8 cellular contexts compared by ENCODE assay signal in the genomic region with DNA sequence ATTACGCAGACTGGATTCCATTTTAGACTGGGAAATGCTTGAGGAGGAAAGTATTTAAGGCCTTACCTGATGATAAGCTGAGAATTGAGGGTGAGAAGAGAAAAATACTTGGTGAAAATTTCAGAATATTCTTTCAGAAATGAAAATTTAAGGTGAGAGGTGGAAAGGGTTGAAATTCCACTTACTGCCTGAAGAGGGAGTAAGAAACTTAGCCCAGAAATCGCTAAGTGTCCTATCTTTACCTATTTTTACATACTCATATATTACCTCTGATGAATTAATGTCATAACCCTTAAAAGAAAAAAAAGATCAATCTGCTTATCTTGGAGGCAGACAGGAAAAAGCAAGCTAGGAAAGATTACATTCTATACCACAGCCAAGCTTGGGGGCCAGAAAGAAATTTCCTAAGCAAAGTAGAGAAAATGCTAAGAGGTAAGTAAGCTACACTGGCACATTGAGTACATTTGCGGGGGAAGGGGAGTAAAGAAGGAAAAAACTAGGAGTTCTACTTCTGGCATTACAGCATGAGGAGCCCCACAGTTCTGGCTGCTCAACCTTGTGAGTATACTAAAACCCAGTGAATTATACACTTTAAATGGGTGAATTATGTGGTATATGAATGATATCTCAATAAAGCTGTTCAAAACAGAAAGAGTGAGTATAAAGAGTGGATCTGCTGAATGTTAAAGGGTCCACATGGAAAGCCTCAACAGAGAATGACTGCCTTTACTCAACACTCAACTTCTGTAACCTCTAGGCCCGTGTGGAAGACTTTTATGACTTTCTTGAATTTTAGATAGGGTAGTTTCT. TPM values are rescaled to one million over a fixed set of nuclear protein-coding genes. Genes with fewer than 3 reads are reported as not detected.
DNase-seq lines count a peak whose midpoint lies in the region; ATAC-seq, FAIRE-seq and TF ChIP-seq lines count a peak whose summit lies in the region.

No MANE protein-coding gene starts in this region.

- H3K27ac Mint-ChIP-seq in WTC11 = no peak overlapping the region

- H3K4me1 Mint-ChIP-seq in WTC11 = no peaks in the 10 kb centered on the region

- no peak for TF ChIP-seq POLR2A in GM12891 (IDR thresholded peaks at IDR 0.05; ENCODE audit: low read depth, low read length)

- POLR2A ChIA-PET in WTC11 (lab: Charles Lee) = interaction anchor here (0.5 kb wide), 1 partner anchor 31 kb away, joined by 3 read pairs; no protein-coding TSS in a partner anchor

- H3K36me3 Mint-ChIP-seq in WTC11 = peaks cover 33% of the 10 kb centered on the region

- CTCF ChIA-PET in WTC11 (lab: Charles Lee) = interaction anchor here (0.6 to 1.6 kb wide), 9 partner anchors 9 to 199 kb away, joined by 3 to 9 read pairs (median 4); no protein-coding TSS in a partner anchor

- H3K27me3 Mint-ChIP-seq in WTC11 (ENCODE audit: low read depth) = no peaks in the 10 kb centered on the region

- H3K9me3 Mint-ChIP-seq in WTC11 = no peaks in the 10 kb centered on the region

- peak; percentile 45 for FAIRE-seq in GM12891 (lab: Jason Lieb, UNC)

- TF ChIP-seq CTCF in WTC11 (IDR thresholded peaks at IDR 0.05) = peak; percentile 53

- DNase-seq in AG08396 (ENCODE audit: low spot score) = peak; percentile 7
- DNase-seq in GM12891 (ENCODE audit: insufficient read length, low spot score) = no peak
- DNase-seq in WTC11 (ENCODE audit: low spot score) = no peak
- DNase-seq in left lobe of liver (ENCODE audit: low spot score) = no peak
- no peak for DNase-seq in stimulated activated CD8-positive, alpha-beta memory T cell treated with anti-CD3 and anti-CD28 coated beads, Interleukin-4, amount 100 ng/mL, for 48 hours

- H3K4me3 Mint-ChIP-seq in WTC11 = no peak overlapping the region

- ATAC-seq in HG03432 (IDR thresholded peaks at IDR 0.05; ENCODE audit: unreplicated experiment) (peak; percentile 77), WTC11 (no peak), left lobe of liver (peak; percentile 82), GM18517 (IDR thresholded peaks at IDR 0.05; ENCODE audit: unreplicated experiment) (no peak), HG03571 (IDR thresholded peaks at IDR 0.05; ENCODE audit: unreplicated experiment) (no peak)

TF ChIP-seq in GM12891, 5 proteins besides CTCF, POLR2A, EP300 and RAD21:
- TF ChIP-seq POLR2AphosphoS5 (IDR thresholded peaks at IDR 0.05; ENCODE audit: low read depth, low read length) = no peak
- TF ChIP-seq TAF1 (IDR thresholded peaks at IDR 0.05; ENCODE audit: low read depth, low read length) = no peak
- no peak for TF ChIP-seq PAX5 (IDR thresholded peaks at IDR 0.05; ENCODE audit: insufficient read depth, low read length, severe bottlenecking)
- TF ChIP-seq POU2F2 (IDR thresholded peaks at IDR 0.05; ENCODE audit: low read depth, low read length) = no peak
- no peak for TF ChIP-seq SPI1 (IDR thresholded peaks at IDR 0.05; ENCODE audit: low read depth, low read length)

TF ChIP-seq in WTC11, 78 proteins besides CTCF, POLR2A, EP300 and RAD21:
- no peak for TF ChIP-seq HMGA2 (CRISPR knock-in tag; IDR thresholded peaks at IDR 0.05)
- no peak for TF ChIP-seq PRRX2 (CRISPR knock-in tag; IDR thresholded peaks at IDR 0.05)
TF ChIP-seq in WTC11: peak in this region for 0.

RNA-seq across cellular contexts. Expression of a gene that starts 33.8 kb away (rescaled TPM):
- polyA plus RNA-seq in GM12891 (2012; ENCODE audit: low read depth, missing spikeins) = 15.9 TPM
- total RNA-seq in WTC11 (2021) = 39.9 to 46.7 TPM (median 40.5 TPM) in 3 replicates
- total RNA-seq in left lobe of liver = 8.5 TPM

RNA-seq across cellular contexts. Expression of a gene that starts 34.2 kb away (rescaled TPM):
- polyA plus RNA-seq in GM12891 (2012; ENCODE audit: low read depth, missing spikeins) = 8.2 TPM
- total RNA-seq in WTC11 (2021) (21.1 to 23.9 TPM (median 23.7 TPM) in 3 replicates), left lobe of liver (5.8 TPM)

Comparison
In these comparisons a context has a peak if more than half of its experiments do, and no peak if none do; other contexts are left out.
1. ATAC-seq: peak in HG03432 (single experiment) and left lobe of liver (single experiment); none in WTC11 (single experiment), GM18517 (single experiment) and HG03571 (single experiment).